In the genomic region with DNA sequence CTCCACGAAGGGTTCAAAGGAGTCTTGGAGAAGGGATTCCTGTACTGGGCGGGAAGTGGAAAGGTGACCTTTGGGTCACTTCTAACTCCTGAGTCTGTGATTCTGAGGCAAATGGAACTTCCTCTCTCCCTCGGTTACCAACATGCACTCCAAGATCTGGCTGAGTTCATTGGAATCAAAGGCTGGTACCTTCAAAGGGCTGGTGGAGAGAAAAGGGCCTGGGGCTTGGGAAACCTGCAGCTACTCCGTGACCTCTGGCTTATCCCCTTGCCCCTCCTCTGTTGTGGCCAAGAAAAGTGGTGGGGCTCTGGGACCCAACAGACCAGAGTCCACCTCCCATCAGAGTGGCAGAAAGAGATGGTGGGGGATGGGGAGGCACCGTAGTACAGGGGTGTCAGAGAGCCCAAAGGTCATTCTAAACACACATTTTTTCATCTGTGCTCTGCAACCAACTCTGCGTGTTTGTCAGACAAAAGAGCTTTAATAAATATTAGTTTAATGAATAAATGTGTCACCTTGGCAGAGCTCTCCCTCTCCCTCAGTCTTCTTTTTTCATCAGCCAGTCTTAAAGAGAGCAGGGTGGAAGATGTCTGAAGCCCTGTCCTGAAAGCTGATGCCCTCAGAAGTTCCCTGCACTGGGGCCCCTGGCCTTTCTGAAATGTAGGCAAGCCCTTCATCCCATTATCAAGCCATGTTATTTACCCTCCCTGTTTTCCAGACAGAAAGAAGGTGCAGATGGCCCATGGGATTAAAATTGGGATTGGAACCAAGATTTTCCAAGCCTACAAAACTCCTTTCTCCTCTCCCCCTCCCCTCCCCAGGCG, we compare ENCODE assay signal across 16 cellular contexts.
DNase-seq lines count a peak whose midpoint lies in the region; ATAC-seq lines count a peak whose summit lies in the region.
"Had no signal": no experiment of that assay in that cellular context is flagged by ENCODE, and none has a peak within 500 bp of the region (broad histone marks: within the 10 kb centered on the region; RNA-seq: fewer than 3 reads in every experiment).

No MANE protein-coding gene starts in this region.

- DNase-seq in NCI-H82 (lab: John Stamatoyannopoulos, UW) (peak; percentile 100), left kidney (ENCODE audit: low read depth, low spot score) (peak; percentile 47), sciatic nerve (ENCODE audit: low spot score) (no peak), middle frontal gyrus (ENCODE audit: extremely low spot score, low spot score) (no peak), nucleus accumbens (lab: John Stamatoyannopoulos, UW) (no peak), GF-D8 (lab: John Stamatoyannopoulos, UW) (no peak)
- DNase-seq: activated CD4-positive, alpha-beta T cell treated with anti-CD3 and anti-CD28 coated beads for 36 hours; effector CD8-positive, alpha-beta T cell; HCEC 1CT; hippocampal formation; naive thymus-derived CD4-positive, alpha-beta T cell; stimulated activated CD8-positive, alpha-beta memory T cell treated with anti-CD3 and anti-CD28 coated beads, Interleukin-4, amount 100 ng/mL, for 48 hours; testis had no signal

- intact Hi-C loops in sciatic nerve (cut with DNase I) = no loop called here

- H3K9me3 ChIP-seq in HUES6 (ENCODE audit: control insufficient read depth, insufficient read depth, low read depth, low read length) = no peaks in the 10 kb centered on the region
- H3K9me3 ChIP-seq: SJCRH30, testis had no signal

- ATAC-seq in sciatic nerve = peak; percentile 42
- ATAC-seq: activated CD4-positive, alpha-beta T cell treated with anti-CD3 and anti-CD28 coated beads for 36 hours; naive thymus-derived CD4-positive, alpha-beta T cell had no signal

- H3K4me1 ChIP-seq in HUES6 (ENCODE audit: control insufficient read depth, insufficient read depth, low read length) = peaks cover 32% of the 10 kb centered on the region; the same call in 1 of the 2 replicates

- H3K36me3 ChIP-seq in HUES6 (ENCODE audit: control insufficient read depth, insufficient read depth, low read length) = no peaks in the 10 kb centered on the region
- H3K36me3 ChIP-seq: SJCRH30 had no signal

- no peak overlapping the region for H3K4me3 ChIP-seq in HUES6 (ENCODE audit: low read depth, low read length)
- H3K4me3 ChIP-seq: SJCRH30, testis had no signal

- no peak overlapping the region for H3K27ac ChIP-seq in HUES6 (ENCODE audit: low read depth, low read length)
- H3K27ac ChIP-seq: C4-2B, testis had no signal

- no peaks in the 10 kb centered on the region for H3K27me3 ChIP-seq in HUES6 (ENCODE audit: control insufficient read depth, insufficient read depth, low read length)
- H3K27me3 ChIP-seq: SJCRH30, testis had no signal

- H3K9ac ChIP-seq in HUES6 (ENCODE audit: low read length) = peak overlapping the region; percentile 8

Comparison
In these comparisons a context has a peak if more than half of its experiments do, and no peak if none do; other contexts are left out.
1. DNase-seq: peak in NCI-H82 (single experiment) and left kidney (single experiment); none in sciatic nerve (single experiment), middle frontal gyrus (single experiment), nucleus accumbens (0 of 56) and GF-D8 (single experiment).